In the genomic region with DNA sequence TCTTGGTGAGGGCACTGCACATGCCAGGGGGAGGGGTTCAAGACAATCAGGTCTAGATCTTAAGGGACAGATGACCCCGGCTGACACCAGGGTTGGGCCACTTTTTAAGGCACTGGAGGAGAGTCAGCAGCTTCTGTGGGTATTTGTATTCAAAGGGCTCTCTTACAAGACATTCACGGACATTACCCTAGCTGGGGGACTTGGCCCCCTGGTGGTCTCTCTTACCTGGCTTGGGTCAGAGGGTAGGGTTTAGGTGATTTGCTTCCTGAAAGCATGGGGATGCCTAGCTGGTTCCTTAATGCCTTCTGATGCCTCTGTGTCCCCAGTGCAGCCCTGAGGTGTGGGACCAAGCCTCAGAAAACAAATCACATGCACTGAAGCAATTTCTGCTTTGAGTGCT, we compare ENCODE assay signal across 1 cellular context.
TF ChIP-seq lines count a peak whose summit lies in the region.

No MANE protein-coding gene starts in this region.

TF ChIP-seq in WTC11, 78 proteins besides CTCF, POLR2A, EP300 and RAD21 (continued from another document):
- TF ChIP-seq, protein P1, sequence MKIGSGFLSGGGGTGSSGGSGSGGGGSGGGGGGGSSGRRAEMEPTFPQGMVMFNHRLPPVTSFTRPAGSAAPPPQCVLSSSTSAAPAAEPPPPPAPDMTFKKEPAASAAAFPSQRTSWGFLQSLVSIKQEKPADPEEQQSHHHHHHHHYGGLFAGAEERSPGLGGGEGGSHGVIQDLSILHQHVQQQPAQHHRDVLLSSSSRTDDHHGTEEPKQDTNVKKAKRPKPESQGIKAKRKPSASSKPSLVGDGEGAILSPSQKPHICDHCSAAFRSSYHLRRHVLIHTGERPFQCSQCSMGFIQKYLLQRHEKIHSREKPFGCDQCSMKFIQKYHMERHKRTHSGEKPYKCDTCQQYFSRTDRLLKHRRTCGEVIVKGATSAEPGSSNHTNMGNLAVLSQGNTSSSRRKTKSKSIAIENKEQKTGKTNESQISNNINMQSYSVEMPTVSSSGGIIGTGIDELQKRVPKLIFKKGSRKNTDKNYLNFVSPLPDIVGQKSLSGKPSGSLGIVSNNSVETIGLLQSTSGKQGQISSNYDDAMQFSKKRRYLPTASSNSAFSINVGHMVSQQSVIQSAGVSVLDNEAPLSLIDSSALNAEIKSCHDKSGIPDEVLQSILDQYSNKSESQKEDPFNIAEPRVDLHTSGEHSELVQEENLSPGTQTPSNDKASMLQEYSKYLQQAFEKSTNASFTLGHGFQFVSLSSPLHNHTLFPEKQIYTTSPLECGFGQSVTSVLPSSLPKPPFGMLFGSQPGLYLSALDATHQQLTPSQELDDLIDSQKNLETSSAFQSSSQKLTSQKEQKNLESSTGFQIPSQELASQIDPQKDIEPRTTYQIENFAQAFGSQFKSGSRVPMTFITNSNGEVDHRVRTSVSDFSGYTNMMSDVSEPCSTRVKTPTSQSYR (CRISPR knock-in tag; IDR thresholded peaks at IDR 0.05) = no peak
- TF ChIP-seq, protein P2, sequence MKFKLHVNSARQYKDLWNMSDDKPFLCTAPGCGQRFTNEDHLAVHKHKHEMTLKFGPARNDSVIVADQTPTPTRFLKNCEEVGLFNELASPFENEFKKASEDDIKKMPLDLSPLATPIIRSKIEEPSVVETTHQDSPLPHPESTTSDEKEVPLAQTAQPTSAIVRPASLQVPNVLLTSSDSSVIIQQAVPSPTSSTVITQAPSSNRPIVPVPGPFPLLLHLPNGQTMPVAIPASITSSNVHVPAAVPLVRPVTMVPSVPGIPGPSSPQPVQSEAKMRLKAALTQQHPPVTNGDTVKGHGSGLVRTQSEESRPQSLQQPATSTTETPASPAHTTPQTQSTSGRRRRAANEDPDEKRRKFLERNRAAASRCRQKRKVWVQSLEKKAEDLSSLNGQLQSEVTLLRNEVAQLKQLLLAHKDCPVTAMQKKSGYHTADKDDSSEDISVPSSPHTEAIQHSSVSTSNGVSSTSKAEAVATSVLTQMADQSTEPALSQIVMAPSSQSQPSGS (CRISPR knock-in tag; IDR thresholded peaks at IDR 0.05; ENCODE audit: borderline replicate concordance, low read depth) = no peak
- TF ChIP-seq, protein P3, sequence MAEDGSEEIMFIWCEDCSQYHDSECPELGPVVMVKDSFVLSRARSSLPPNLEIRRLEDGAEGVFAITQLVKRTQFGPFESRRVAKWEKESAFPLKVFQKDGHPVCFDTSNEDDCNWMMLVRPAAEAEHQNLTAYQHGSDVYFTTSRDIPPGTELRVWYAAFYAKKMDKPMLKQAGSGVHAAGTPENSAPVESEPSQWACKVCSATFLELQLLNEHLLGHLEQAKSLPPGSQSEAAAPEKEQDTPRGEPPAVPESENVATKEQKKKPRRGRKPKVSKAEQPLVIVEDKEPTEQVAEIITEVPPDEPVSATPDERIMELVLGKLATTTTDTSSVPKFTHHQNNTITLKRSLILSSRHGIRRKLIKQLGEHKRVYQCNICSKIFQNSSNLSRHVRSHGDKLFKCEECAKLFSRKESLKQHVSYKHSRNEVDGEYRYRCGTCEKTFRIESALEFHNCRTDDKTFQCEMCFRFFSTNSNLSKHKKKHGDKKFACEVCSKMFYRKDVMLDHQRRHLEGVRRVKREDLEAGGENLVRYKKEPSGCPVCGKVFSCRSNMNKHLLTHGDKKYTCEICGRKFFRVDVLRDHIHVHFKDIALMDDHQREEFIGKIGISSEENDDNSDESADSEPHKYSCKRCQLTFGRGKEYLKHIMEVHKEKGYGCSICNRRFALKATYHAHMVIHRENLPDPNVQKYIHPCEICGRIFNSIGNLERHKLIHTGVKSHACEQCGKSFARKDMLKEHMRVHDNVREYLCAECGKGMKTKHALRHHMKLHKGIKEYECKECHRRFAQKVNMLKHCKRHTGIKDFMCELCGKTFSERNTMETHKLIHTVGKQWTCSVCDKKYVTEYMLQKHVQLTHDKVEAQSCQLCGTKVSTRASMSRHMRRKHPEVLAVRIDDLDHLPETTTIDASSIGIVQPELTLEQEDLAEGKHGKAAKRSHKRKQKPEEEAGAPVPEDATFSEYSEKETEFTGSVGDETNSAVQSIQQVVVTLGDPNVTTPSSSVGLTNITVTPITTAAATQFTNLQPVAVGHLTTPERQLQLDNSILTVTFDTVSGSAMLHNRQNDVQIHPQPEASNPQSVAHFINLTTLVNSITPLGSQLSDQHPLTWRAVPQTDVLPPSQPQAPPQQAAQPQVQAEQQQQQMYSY (CRISPR knock-in tag; IDR thresholded peaks at IDR 0.05) = no peak
- TF ChIP-seq KAT7 (CRISPR knock-in tag; IDR thresholded peaks at IDR 0.05; ENCODE audit: borderline replicate concordance) (no peak), IRF2 (CRISPR knock-in tag; IDR thresholded peaks at IDR 0.05; ENCODE audit: borderline replicate concordance, low read depth) (no peak)
- TF ChIP-seq, protein P4, sequence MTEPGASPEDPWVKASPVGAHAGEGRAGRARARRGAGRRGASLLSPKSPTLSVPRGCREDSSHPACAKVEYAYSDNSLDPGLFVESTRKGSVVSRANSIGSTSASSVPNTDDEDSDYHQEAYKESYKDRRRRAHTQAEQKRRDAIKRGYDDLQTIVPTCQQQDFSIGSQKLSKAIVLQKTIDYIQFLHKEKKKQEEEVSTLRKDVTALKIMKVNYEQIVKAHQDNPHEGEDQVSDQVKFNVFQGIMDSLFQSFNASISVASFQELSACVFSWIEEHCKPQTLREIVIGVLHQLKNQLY (CRISPR knock-in tag; IDR thresholded peaks at IDR 0.05) = no peak
- TF ChIP-seq, protein P5, sequence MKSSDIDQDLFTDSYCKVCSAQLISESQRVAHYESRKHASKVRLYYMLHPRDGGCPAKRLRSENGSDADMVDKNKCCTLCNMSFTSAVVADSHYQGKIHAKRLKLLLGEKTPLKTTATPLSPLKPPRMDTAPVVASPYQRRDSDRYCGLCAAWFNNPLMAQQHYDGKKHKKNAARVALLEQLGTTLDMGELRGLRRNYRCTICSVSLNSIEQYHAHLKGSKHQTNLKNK (CRISPR knock-in tag; IDR thresholded peaks at IDR 0.05) = no peak
- TF ChIP-seq, protein P6, sequence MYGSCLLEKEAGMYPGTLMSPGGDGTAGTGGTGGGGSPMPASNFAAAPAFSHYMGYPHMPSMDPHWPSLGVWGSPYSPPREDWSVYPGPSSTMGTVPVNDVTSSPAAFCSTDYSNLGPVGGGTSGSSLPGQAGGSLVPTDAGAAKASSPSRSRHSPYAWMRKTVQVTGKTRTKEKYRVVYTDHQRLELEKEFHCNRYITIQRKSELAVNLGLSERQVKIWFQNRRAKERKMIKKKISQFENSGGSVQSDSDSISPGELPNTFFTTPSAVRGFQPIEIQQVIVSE (CRISPR knock-in tag; IDR thresholded peaks at IDR 0.05; ENCODE audit: borderline replicate concordance) = no peak
